ENCODE assay signal across 8 cellular contexts in genomic region chr1:151934048-151934493, GRCh38. TPM values are rescaled to one million over a fixed set of nuclear protein-coding genes. Genes with fewer than 3 reads are reported as not detected.
DNase-seq lines count a peak whose midpoint lies in the region; ATAC-seq lines count a peak whose summit lies in the region.

No MANE protein-coding gene starts in this region.

- no peaks in the 10 kb centered on the region for H3K36me3 Mint-ChIP-seq in T-cell
- peaks cover 1% of the 10 kb centered on the region for H3K36me3 Mint-ChIP-seq in central memory CD8-positive, alpha-beta T cell (ENCODE audit: insufficient read depth)

- peak; percentile 29 for DNase-seq in activated CD8-positive, alpha-beta memory T cell treated with anti-CD3 and anti-CD28 coated beads, Interleukin-2, amount 50 U/mL, for 4 hours
- DNase-seq in activated CD8-positive, alpha-beta memory T cell treated with anti-CD3 and anti-CD28 coated beads, Interleukin-2, amount 50 U/mL, for 48 hours, result no peak
- DNase-seq in NCI-H146 (lab: John Stamatoyannopoulos, UW) (peak; percentile 10), T-cell (peak in 24 of 34 experiments; percentile 9 to 66 (median 30)), kidney tubule cell (ENCODE audit: low spot score) (peak; percentile 72)
- DNase-seq in central memory CD8-positive, alpha-beta T cell (ENCODE audit: low spot score in 2 of 2), result peak in 1 of 2 donors; percentile 53
- peak; percentile 59 for DNase-seq in stimulated activated CD4-positive, alpha-beta T cell treated with anti-CD3 and anti-CD28 coated beads, Interleukin-4, amount 100 ng/mL, for 24 hours

- no peak overlapping the region for H3K4me3 Mint-ChIP-seq in T-cell
- no peak overlapping the region for H3K4me3 Mint-ChIP-seq in central memory CD8-positive, alpha-beta T cell

- ATAC-seq in T-cell (replicated peaks in 1 of 4) (peak; percentile 75 to 86 (median 83)), GM18868 (IDR thresholded peaks at IDR 0.05; ENCODE audit: unreplicated experiment) (no peak)
- ATAC-seq in central memory CD8-positive, alpha-beta T cell (replicated peaks; ENCODE audit: extremely low read depth, poor library complexity, severe bottlenecking), result peak; percentile 75

- peaks cover 5 to 8% (median 6%) of the 10 kb centered on the region in 3 donors for H3K4me1 Mint-ChIP-seq in T-cell
- H3K4me1 Mint-ChIP-seq in central memory CD8-positive, alpha-beta T cell, result peaks cover 6% of the 10 kb centered on the region

- CTCF ChIA-PET in T-cell (lab: Charles Lee), result interaction anchor here (0.5 to 6.0 kb wide), 7 partner anchors 11 to 116 kb away, joined by 3 to 71 read pairs (median 6); partner anchors contain the start of gene S100A10 (in 1 of the 2)

- H3K27ac Mint-ChIP-seq in T-cell, result peak overlapping the region; percentile 23 to 46
- peak overlapping the region; percentile 69 for H3K27ac Mint-ChIP-seq in central memory CD8-positive, alpha-beta T cell (ENCODE audit: low read depth)

- POLR2A ChIA-PET in T-cell (lab: Charles Lee), result no interaction called here

- H3K27me3 Mint-ChIP-seq in T-cell, result peaks cover 3 to 4% of the 10 kb centered on the region in 2 donors
- peaks cover 8% of the 10 kb centered on the region for H3K27me3 Mint-ChIP-seq in central memory CD8-positive, alpha-beta T cell

- no peaks in the 10 kb centered on the region for H3K9me3 Mint-ChIP-seq in T-cell
- H3K9me3 Mint-ChIP-seq in central memory CD8-positive, alpha-beta T cell, result no peaks in the 10 kb centered on the region

RNA-seq across cellular contexts. Expression of gene THEM4, which starts 24.8 kb away (rescaled TPM):
- 100 to 1,000 TPM in 2 of 5 donors, 10 to 100 TPM in 3; 48.2 to 119 (median 97.6) TPM for total RNA-seq in T-cell

RNA-seq across cellular contexts. Expression of gene S100A10, which starts 59.6 kb away (rescaled TPM):
- 100 to 1,000 TPM; 157 to 277 (median 264) TPM for total RNA-seq in T-cell
